ENCODE assay signal across 8 cellular contexts in genomic region chr1:54347261-54347954, GRCh38.
"Had no signal": no experiment of that assay in that cellular context is flagged by ENCODE, and none has a peak within 500 bp of the region (broad histone marks: within the 10 kb centered on the region; RNA-seq: fewer than 3 reads in every experiment).

No MANE protein-coding gene starts in this region.

- H3K4me3 Mint-ChIP-seq: activated CD4-positive, alpha-beta memory T cell treated with anti-CD3 and anti-CD28 coated beads for 36 hours; activated naive CD4-positive, alpha-beta T cell treated with anti-CD3 and anti-CD28 coated beads for 36 hours; activated T-helper 1 cell treated with anti-CD3 and anti-CD28 coated beads, Interleukin-12 subunit alpha, Interleukin-12 subunit beta, Interleukin-2, Interleukin-4 antibody, amounts not matched to agents 30 ng/mL and 10 ng/mL and 1 ng/mL, durations not matched to agents 14 hours and 24 hours and 36 hours had no signal

- H3K4me3 ChIP-seq: smooth muscle cell, tibial artery had no signal

- H3K27me3 Mint-ChIP-seq: activated CD4-positive, alpha-beta memory T cell treated with anti-CD3 and anti-CD28 coated beads for 36 hours had no signal

- H3K27me3 ChIP-seq: tibial artery had no signal

- H3K9me3 Mint-ChIP-seq: activated CD4-positive, alpha-beta memory T cell treated with anti-CD3 and anti-CD28 coated beads for 36 hours; activated naive CD4-positive, alpha-beta T cell treated with anti-CD3 and anti-CD28 coated beads for 36 hours; activated T-helper 1 cell treated with anti-CD3 and anti-CD28 coated beads, Interleukin-12 subunit alpha, Interleukin-12 subunit beta, Interleukin-2, Interleukin-4 antibody, amounts not matched to agents 30 ng/mL and 10 ng/mL and 1 ng/mL, durations not matched to agents 14 hours and 24 hours and 36 hours had no signal

- H3K4me2 ChIP-seq: smooth muscle cell had no signal

- H3K9me3 ChIP-seq: tibial artery had no signal

- H3K27ac ChIP-seq: tibial artery had no signal

- H3K27ac Mint-ChIP-seq: activated CD4-positive, alpha-beta memory T cell treated with anti-CD3 and anti-CD28 coated beads for 36 hours; activated naive CD4-positive, alpha-beta T cell treated with anti-CD3 and anti-CD28 coated beads for 36 hours; activated T-helper 1 cell treated with anti-CD3 and anti-CD28 coated beads, Interleukin-12 subunit alpha, Interleukin-12 subunit beta, Interleukin-2, Interleukin-4 antibody, amounts not matched to agents 30 ng/mL and 10 ng/mL and 1 ng/mL, durations not matched to agents 14 hours and 24 hours and 36 hours had no signal

- DNase-seq: activated CD4-positive, alpha-beta memory T cell treated with anti-CD3 and anti-CD28 coated beads for 36 hours; activated CD8-positive, alpha-beta memory T cell treated with anti-CD3 and anti-CD28 coated beads, Interleukin-2, amount 50 U/mL, for 4 hours; activated naive CD4-positive, alpha-beta T cell treated with anti-CD3 and anti-CD28 coated beads for 36 hours; T-helper 2 cell; tibial artery had no signal

- H3K36me3 Mint-ChIP-seq: activated CD4-positive, alpha-beta memory T cell treated with anti-CD3 and anti-CD28 coated beads for 36 hours had no signal

- ATAC-seq: activated CD4-positive, CD25-positive, alpha-beta regulatory T cell treated with anti-CD3 and anti-CD28 coated beads, Interleukin-2, amount 50 U/mL, for 24 hours had no signal
